In genomic region chr17:17724307-17724921, GRCh38 we compare ENCODE assay signal across 8 cellular contexts. TPM values are rescaled to one million over a fixed set of nuclear protein-coding genes. Genes with fewer than 3 reads are reported as not detected.
A peak's percentile ranks its signal among the peaks of the same experiment; 100 is the strongest.
DNase-seq lines count a peak whose midpoint lies in the region; ATAC-seq and TF ChIP-seq lines count a peak whose summit lies in the region.

No MANE protein-coding gene starts in this region.

- H3K27ac ChIP-seq in Panc1 (ENCODE audit: low read length) (peak overlapping the region; percentile 77), neural cell (ENCODE audit: low read length) (peak overlapping the region; percentile 98)

- TF ChIP-seq EP300 in neural cell (conservative IDR thresholded peaks at IDR 0.05; ENCODE audit: poor library complexity, severe bottlenecking): no peak

- in situ Hi-C loops in Panc1 (cut with HindIII; ENCODE audit: low pct_unique_long_range_greater_than_20kb, low sequenced_read_pairs): no loop called here

- H3K27me3 Mint-ChIP-seq in endothelial cell (ENCODE audit: unreplicated experiment): peaks cover 26% of the 10 kb centered on the region

- H3F3A ChIP-seq in neural cell (ENCODE audit: insufficient read depth, low read length, poor library complexity, severe bottlenecking): peaks cover 3% of the 10 kb centered on the region

- H3K27me3 ChIP-seq in Panc1 (ENCODE audit: control insufficient read depth, insufficient read depth, low read length) (no peaks in the 10 kb centered on the region), neural cell (ENCODE audit: insufficient read depth, low read depth, low read length) (no peaks in the 10 kb centered on the region)

- H3K36me3 ChIP-seq in Panc1 (ENCODE audit: control insufficient read depth, insufficient read depth, low read length): no peaks in the 10 kb centered on the region
- H3K36me3 ChIP-seq in neural cell (ENCODE audit: insufficient read depth, low read length): no peaks in the 10 kb centered on the region

- peaks cover 79% of the 10 kb centered on the region for H3K79me2 ChIP-seq in neural cell (replicated peaks; ENCODE audit: insufficient read depth, low read length)

- peak overlapping the region; percentile 96 for H3K9ac ChIP-seq in neural cell (ENCODE audit: low read length)

- CTCF ChIA-PET in Panc1 (lab: Charles Lee): no interaction called here

- TF ChIP-seq RAD21 in neural cell (conservative IDR thresholded peaks at IDR 0.05): no peak

- H3K4me3 Mint-ChIP-seq in endothelial cell (ENCODE audit: unreplicated experiment): peak overlapping the region; percentile 91

- TF ChIP-seq CTCF in Panc1 (IDR thresholded peaks at IDR 0.05): no peak
- no peak for TF ChIP-seq CTCF in endothelial cell (IDR thresholded peaks at IDR 0.05; ENCODE audit: unreplicated experiment)
- no peak for TF ChIP-seq CTCF in neural cell (IDR thresholded peaks at IDR 0.05; ENCODE audit: poor library complexity, severe bottlenecking)

- peak; percentile 29 for ATAC-seq in Panc1

- intact Hi-C loops in Panc1 (cut with micrococcal nuclease; ENCODE audit: unreplicated experiment): no loop called here

- H3K9me3 Mint-ChIP-seq in endothelial cell (ENCODE audit: unreplicated experiment): no peaks in the 10 kb centered on the region

- H3K9me2 ChIP-seq in neural cell (ENCODE audit: insufficient read depth, low read length): no peaks in the 10 kb centered on the region

- DNase-seq in NCI-H510A (lab: John Stamatoyannopoulos, UW) (peak; percentile 18), NCI-H510A treated with DMSO at 0.1 percent for 48 hours (lab: John Stamatoyannopoulos, UW) (no peak), Panc1 (ENCODE audit: low read depth, low spot score) (no peak), endothelial cell (ENCODE audit: low spot score) (peak; percentile 76), dedifferentiated amniotic fluid mesenchymal stem cell (ENCODE audit: extremely low spot score) (no peak), inferior parietal cortex (ENCODE audit: extremely low spot score) (no peak), GF-D8 (lab: John Stamatoyannopoulos, UW) (no peak)

- peaks cover 39% of the 10 kb centered on the region for H4K20me1 ChIP-seq in neural cell (ENCODE audit: insufficient read depth)

- H2AFZ ChIP-seq in neural cell (ENCODE audit: low read depth, low read length): no peak overlapping the region

- H3K27ac Mint-ChIP-seq in endothelial cell (ENCODE audit: unreplicated experiment): peak overlapping the region; percentile 64

- peaks cover 68% of the 10 kb centered on the region for H3K4me1 ChIP-seq in Panc1 (ENCODE audit: control insufficient read depth, insufficient read depth, low read length)

- H3K4me1 Mint-ChIP-seq in endothelial cell (ENCODE audit: unreplicated experiment): peaks cover 50% of the 10 kb centered on the region

- peak overlapping the region in 1 of 2 experiments; percentile 16; a peak in 2 of 4 replicates for H3K4me3 ChIP-seq in Panc1 (ENCODE audit: low read depth in 2 of 2, low read length in 2 of 2)
- H3K4me3 ChIP-seq in neural cell (ENCODE audit: low read length): peak overlapping the region; percentile 98

- peak overlapping the region; percentile 35 for H3K4me2 ChIP-seq in neural cell (ENCODE audit: low read length)

- no peaks in the 10 kb centered on the region for H3K9me3 ChIP-seq in Panc1 (ENCODE audit: control insufficient read depth, insufficient read depth, low read depth, low read length)
- H3K9me3 ChIP-seq in neural cell (ENCODE audit: low read length): no peaks in the 10 kb centered on the region

- H3K36me3 Mint-ChIP-seq in endothelial cell (ENCODE audit: low read depth, unreplicated experiment): peaks cover 24% of the 10 kb centered on the region

- no TSS peak for BruUV-seq in Panc1 (replicated peaks; lab: Mats Ljungman, UMichigan)

- POLR2A ChIA-PET in Panc1 (lab: Charles Lee): no interaction called here

TF ChIP-seq in neural cell, 6 proteins besides CTCF, POLR2A, EP300 and RAD21:
- no peak for TF ChIP-seq SMC3 (conservative IDR thresholded peaks at IDR 0.05; ENCODE audit: poor library complexity)
- TF ChIP-seq MXI1 (conservative IDR thresholded peaks at IDR 0.05; ENCODE audit: poor library complexity, severe bottlenecking): no peak
- no peak for TF ChIP-seq TAF1 (IDR thresholded peaks at IDR 0.05; ENCODE audit: low read depth)
- no peak for TF ChIP-seq EZH2 (IDR thresholded peaks at IDR 0.05; ENCODE audit: borderline replicate concordance, insufficient read depth, low read length, poor library complexity, severe bottlenecking)
- TF ChIP-seq POLR2AphosphoS5 (IDR thresholded peaks at IDR 0.05): peak; percentile 32
- TF ChIP-seq, protein P1, sequence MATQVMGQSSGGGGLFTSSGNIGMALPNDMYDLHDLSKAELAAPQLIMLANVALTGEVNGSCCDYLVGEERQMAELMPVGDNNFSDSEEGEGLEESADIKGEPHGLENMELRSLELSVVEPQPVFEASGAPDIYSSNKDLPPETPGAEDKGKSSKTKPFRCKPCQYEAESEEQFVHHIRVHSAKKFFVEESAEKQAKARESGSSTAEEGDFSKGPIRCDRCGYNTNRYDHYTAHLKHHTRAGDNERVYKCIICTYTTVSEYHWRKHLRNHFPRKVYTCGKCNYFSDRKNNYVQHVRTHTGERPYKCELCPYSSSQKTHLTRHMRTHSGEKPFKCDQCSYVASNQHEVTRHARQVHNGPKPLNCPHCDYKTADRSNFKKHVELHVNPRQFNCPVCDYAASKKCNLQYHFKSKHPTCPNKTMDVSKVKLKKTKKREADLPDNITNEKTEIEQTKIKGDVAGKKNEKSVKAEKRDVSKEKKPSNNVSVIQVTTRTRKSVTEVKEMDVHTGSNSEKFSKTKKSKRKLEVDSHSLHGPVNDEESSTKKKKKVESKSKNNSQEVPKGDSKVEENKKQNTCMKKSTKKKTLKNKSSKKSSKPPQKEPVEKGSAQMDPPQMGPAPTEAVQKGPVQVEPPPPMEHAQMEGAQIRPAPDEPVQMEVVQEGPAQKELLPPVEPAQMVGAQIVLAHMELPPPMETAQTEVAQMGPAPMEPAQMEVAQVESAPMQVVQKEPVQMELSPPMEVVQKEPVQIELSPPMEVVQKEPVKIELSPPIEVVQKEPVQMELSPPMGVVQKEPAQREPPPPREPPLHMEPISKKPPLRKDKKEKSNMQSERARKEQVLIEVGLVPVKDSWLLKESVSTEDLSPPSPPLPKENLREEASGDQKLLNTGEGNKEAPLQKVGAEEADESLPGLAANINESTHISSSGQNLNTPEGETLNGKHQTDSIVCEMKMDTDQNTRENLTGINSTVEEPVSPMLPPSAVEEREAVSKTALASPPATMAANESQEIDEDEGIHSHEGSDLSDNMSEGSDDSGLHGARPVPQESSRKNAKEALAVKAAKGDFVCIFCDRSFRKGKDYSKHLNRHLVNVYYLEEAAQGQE (IDR thresholded peaks at IDR 0.05; ENCODE audit: borderline replicate concordance): peak; percentile 41

RNA-seq across cellular contexts. Expression of gene RAI1, which starts 43.2 kb away (rescaled TPM):
- total RNA-seq in Panc1 (2021; ENCODE audit: unreplicated experiment): 51.0 TPM
- polyA plus RNA-seq in Panc1 (2012; ENCODE audit: insufficient read length): 39.2 TPM
- total RNA-seq in endothelial cell (ENCODE audit: unreplicated experiment): 46.2 TPM
- 16.9 and 21.0 TPM in 2 replicates for polyA plus RNA-seq in neural cell
- 54.1 and 59.6 TPM in 2 replicates for polyA minus RNA-seq in neural cell

Comparison
In these comparisons a context has a peak if more than half of its experiments do, and no peak if none do; other contexts are left out.
1. DNase-seq: peak in NCI-H510A (single experiment) and endothelial cell (single experiment); none in NCI-H510A treated with DMSO at 0.1 percent for 48 hours (single experiment), Panc1 (single experiment), dedifferentiated amniotic fluid mesenchymal stem cell (single experiment), inferior parietal cortex (single experiment) and GF-D8 (single experiment).